8 cellular contexts compared by ENCODE assay signal in the genomic region with DNA sequence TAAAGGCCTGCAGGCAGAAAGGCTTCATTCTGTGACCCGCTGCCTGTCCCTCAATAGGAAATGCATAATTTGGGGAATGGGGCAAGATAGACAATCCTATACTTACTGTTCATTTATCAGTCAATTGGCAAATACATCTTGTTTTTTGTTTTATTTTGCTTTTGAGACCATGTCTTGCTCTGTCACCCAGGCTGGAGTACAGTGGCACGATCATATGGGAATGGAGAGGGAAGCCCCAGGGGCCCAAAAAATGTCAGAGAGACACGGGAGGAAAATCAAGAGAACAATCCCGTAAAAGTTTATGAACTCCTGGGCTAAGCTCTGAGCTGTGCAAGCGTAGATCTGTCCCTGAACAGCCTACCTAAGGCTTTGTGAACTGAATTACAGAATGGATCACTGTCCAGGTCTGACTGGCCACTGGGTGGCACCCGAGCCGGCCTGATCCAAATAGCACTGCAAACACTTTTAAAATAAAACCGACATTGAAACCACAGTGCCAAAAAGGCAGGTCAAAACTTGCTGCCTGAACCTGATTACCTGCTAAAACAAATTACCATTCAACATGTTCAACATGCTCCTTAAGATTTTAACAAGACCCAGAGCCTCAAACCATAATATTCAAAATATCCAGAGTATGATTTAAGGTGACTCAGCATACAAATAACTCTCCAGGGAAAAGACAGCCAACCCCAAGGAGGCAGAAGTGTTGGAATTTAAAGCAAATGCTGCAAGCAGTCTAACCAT. TPM values are rescaled to one million over a fixed set of nuclear protein-coding genes. Genes with fewer than 3 reads are reported as not detected.
DNase-seq lines count a peak whose midpoint lies in the region; ATAC-seq and TF ChIP-seq lines count a peak whose summit lies in the region.

No MANE protein-coding gene starts in this region.

- CTCF ChIA-PET in activated B cell treated with CpG ODN at 0.5 μM for 24 hours (lab: Charles Lee): interaction anchor here (1.0 to 2.0 kb wide), 2 partner anchors 18 to 31 kb away, joined by 3 to 6 read pairs; partner anchors contain the start of gene MLF2

- peak; percentile 62 for ATAC-seq in activated B cell treated with CpG ODN at 0.5 μM for 24 hours (ENCODE audit: low read depth)
- ATAC-seq in lung (ENCODE audit: insufficient read depth, low FRiP score): no peak
- ATAC-seq in GM21717 (IDR thresholded peaks at IDR 0.05; ENCODE audit: unreplicated experiment): no peak

- H3K4me3 Mint-ChIP-seq in activated B cell treated with CpG ODN at 0.5 μM for 24 hours: no peak overlapping the region

- H3K36me3 ChIP-seq in GM06990 (ENCODE audit: control insufficient read depth, insufficient read depth, low read length) (peaks cover 4% of the 10 kb centered on the region), lung (ENCODE audit: control insufficient read depth in 2 of 2, insufficient read depth in 2 of 2, low read length in 2 of 2) (peaks cover 1 to 18% of the 10 kb centered on the region in 2 donors), stomach smooth muscle (ENCODE audit: control insufficient read depth in 2 of 2, insufficient read depth in 2 of 2, low read length in 2 of 2) (peaks cover 9 to 19% of the 10 kb centered on the region in 2 donors)

- WGBS in lung, 2 donors: 41 to 46% methylated on average over 8 of the region's 8 CpGs

- no peaks in the 10 kb centered on the region for H3K4me1 Mint-ChIP-seq in activated B cell treated with CpG ODN at 0.5 μM for 24 hours

- intact Hi-C loops in activated B cell treated with CpG ODN at 0.5 μM for 24 hours (cut with micrococcal nuclease): loop anchor here (1.0 kb wide), 3 partner anchors 31 to 90 kb away; partner anchors contain the start of gene PTMS

- H3K36me3 Mint-ChIP-seq in activated B cell treated with CpG ODN at 0.5 μM for 24 hours (ENCODE audit: low read depth): peaks cover 32% of the 10 kb centered on the region

- H3K9me3 Mint-ChIP-seq in activated B cell treated with CpG ODN at 0.5 μM for 24 hours: no peaks in the 10 kb centered on the region

- no peak overlapping the region for H3K27ac Mint-ChIP-seq in activated B cell treated with CpG ODN at 0.5 μM for 24 hours

- H3K4me3 ChIP-seq in GM06990 (replicated peaks; ENCODE audit: low read depth, low read length) (no peak overlapping the region), lung (no peak overlapping the region), stomach smooth muscle (ENCODE audit: low read length in 2 of 2) (no peak overlapping the region)

- H3K9me3 ChIP-seq in lung (ENCODE audit: control insufficient read depth in 2 of 2, insufficient read depth in 1 of 2, low read length in 1 of 2): no peaks in the 10 kb centered on the region
- no peaks in the 10 kb centered on the region for H3K9me3 ChIP-seq in stomach smooth muscle (ENCODE audit: control insufficient read depth in 2 of 2, low read length in 2 of 2)

- H3K9ac ChIP-seq in stomach smooth muscle (ENCODE audit: low read length in 2 of 2): peak overlapping the region; percentile 5 to 36

- no peaks in the 10 kb centered on the region for H3K27me3 Mint-ChIP-seq in activated B cell treated with CpG ODN at 0.5 μM for 24 hours

- POLR2A ChIA-PET in activated B cell treated with CpG ODN at 0.5 μM for 24 hours (lab: Charles Lee): interaction anchor here (1.6 kb wide), 1 partner anchor 12 kb away, joined by 4 read pairs; the partner anchor contains the start of gene COPS7A

- H3K4me1 ChIP-seq in lung (ENCODE audit: control insufficient read depth in 2 of 2, insufficient read depth in 2 of 2, low read length in 2 of 2) (no peaks in the 10 kb centered on the region), stomach smooth muscle (ENCODE audit: control insufficient read depth, insufficient read depth, low read length) (peaks cover 7% of the 10 kb centered on the region)

- no peaks in the 10 kb centered on the region for H3K27me3 ChIP-seq in GM06990 (replicated peaks; ENCODE audit: control insufficient read depth, insufficient read depth, low read length)
- no peaks in the 10 kb centered on the region for H3K27me3 ChIP-seq in lung (ENCODE audit: control insufficient read depth, insufficient read depth)
- H3K27me3 ChIP-seq in stomach smooth muscle (ENCODE audit: control insufficient read depth in 1 of 2, insufficient read depth in 2 of 2, low read length in 2 of 2): no peaks in the 10 kb centered on the region

- TF ChIP-seq CTCF in GM06990 (IDR thresholded peaks at IDR 0.05; ENCODE audit: insufficient read depth, low read length, poor library complexity, severe bottlenecking) (peak; percentile 71), activated B cell treated with CpG ODN at 0.5 μM for 24 hours (IDR thresholded peaks at IDR 0.05) (no peak), lung (IDR thresholded peaks at IDR 0.05; ENCODE audit: control extremely low read depth, extremely low read depth) (peak; percentile 72)

- DNase-seq in A172 (ENCODE audit: low spot score) (peak; percentile 38), GM06990 (ENCODE audit: extremely low read depth, insufficient read length) (no peak), NCI-H1694 treated with DMSO at 0.1 percent for 48 hours (lab: John Stamatoyannopoulos, UW) (peak; percentile 55), activated B cell treated with CpG ODN at 0.5 μM for 24 hours (no peak), lung (ENCODE audit: low spot score) (peak; percentile 62)
- DNase-seq in effector CD4-positive, alpha-beta T cell: peak; percentile 12

- no peak overlapping the region for H3K27ac ChIP-seq in lung (ENCODE audit: low read depth in 1 of 2, low read length in 1 of 2)
- H3K27ac ChIP-seq in stomach smooth muscle (ENCODE audit: low read length): peak overlapping the region; percentile 49

RNA-seq across cellular contexts. Expression of gene COPS7A, which starts 11.8 kb away (rescaled TPM):
- total RNA-seq in A172 (2014; rRNA removed; shearing (Covaris generic)): 40.7 and 45.7 TPM in 2 replicates
- 28.1 and 35.8 TPM in 2 replicates for total RNA-seq in activated B cell treated with CpG ODN at 0.5 μM for 24 hours
- total RNA-seq in lung: 10 to 100 TPM; 40.1 to 74.7 TPM
- polyA plus RNA-seq in lung: 10 to 100 TPM; 53.4 to 69.0 TPM

RNA-seq across cellular contexts. Expression of gene MLF2, which starts 17.3 kb away (rescaled TPM):
- 168 and 187 TPM in 2 replicates for total RNA-seq in A172 (2014; rRNA removed; shearing (Covaris generic))
- total RNA-seq in activated B cell treated with CpG ODN at 0.5 μM for 24 hours (102 and 105 TPM in 2 replicates), lung (100 to 1,000 TPM in 1 of 2 donors, 10 to 100 TPM in 1; 95.9 to 160 TPM)
- 100 to 1,000 TPM; 169 to 171 TPM for polyA plus RNA-seq in lung

RNA-seq across cellular contexts. Expression of gene PTMS, which starts 30.5 kb away (rescaled TPM):
- total RNA-seq in A172 (2014; rRNA removed; shearing (Covaris generic)): 86.8 and 166 TPM in 2 replicates
- 4.8 and 6.4 TPM in 2 replicates for total RNA-seq in activated B cell treated with CpG ODN at 0.5 μM for 24 hours
- total RNA-seq in lung: 100 to 1,000 TPM in 1 of 2 donors, 10 to 100 TPM in 1; 65.6 to 301 TPM
- 100 to 1,000 TPM; 196 to 801 TPM for polyA plus RNA-seq in lung

RNA-seq across cellular contexts. Expression of gene PIANP, which starts 35.0 kb away (rescaled TPM):
- total RNA-seq in A172 (2014; rRNA removed; shearing (Covaris generic)): 0.24 and 2.3 TPM in 2 replicates
- total RNA-seq in activated B cell treated with CpG ODN at 0.5 μM for 24 hours (0.24 and 0.40 TPM in 2 replicates), lung (1 to 10 TPM in 1 of 2 donors, under 1 TPM in 1; 0.25 to 1.4 TPM)
- under 1 TPM; 0.23 to 0.37 TPM for polyA plus RNA-seq in lung

RNA-seq across cellular contexts. Expression of gene LAG3, which starts 36.7 kb away (rescaled TPM):
- not detected in 2 replicates for total RNA-seq in A172 (2014; rRNA removed; shearing (Covaris generic))
- total RNA-seq in activated B cell treated with CpG ODN at 0.5 μM for 24 hours (0.12 TPM in 1 of 2 replicates, not detected in the other), lung (1 to 10 TPM in 1 of 2 donors, under 1 TPM in 1; 0.82 to 1.7 TPM)
- polyA plus RNA-seq in lung: 1 to 10 TPM; 1.2 to 1.7 TPM

Comparison
In these comparisons a context has a peak if more than half of its experiments do, and no peak if none do; other contexts are left out.
1. DNase-seq: peak in A172 (single experiment), NCI-H1694 treated with DMSO at 0.1 percent for 48 hours (single experiment), effector CD4-positive, alpha-beta T cell (single experiment) and lung (single experiment); none in GM06990 (single experiment) and activated B cell treated with CpG ODN at 0.5 μM for 24 hours (single experiment).